Comparison of ENCODE assay signal across 8 cellular contexts in the genomic region with DNA sequence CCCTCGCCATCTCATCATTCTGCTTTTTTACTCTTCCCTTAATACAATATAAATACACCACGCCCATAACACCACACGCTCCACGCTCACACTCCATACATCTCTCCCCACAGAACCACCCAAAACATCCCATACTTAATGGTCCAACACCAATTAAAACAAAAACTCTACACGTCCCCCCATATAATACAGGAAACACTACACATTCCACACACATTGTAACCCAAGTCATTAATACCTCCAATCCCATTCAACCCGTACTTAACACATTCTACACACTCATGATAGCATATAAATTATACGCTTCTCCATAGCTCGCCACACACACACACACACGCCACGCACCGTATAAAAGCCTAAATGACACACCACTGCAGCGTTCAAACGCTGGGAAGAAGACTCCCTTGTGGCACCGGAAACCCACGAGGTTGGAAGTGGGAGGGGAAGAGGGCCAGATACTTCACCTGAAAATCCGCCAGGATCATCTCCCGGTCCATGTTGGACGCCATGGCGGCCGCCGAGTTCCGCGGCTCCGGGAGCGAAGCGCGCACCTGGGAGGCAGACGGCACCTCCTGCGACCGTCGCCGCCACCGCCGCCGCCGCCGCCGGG. TPM values are rescaled to one million over a fixed set of nuclear protein-coding genes. Genes with fewer than 3 reads are reported as not detected.
A peak's percentile ranks its signal among the peaks of the same experiment; 100 is the strongest.
DNase-seq lines count a peak whose midpoint lies in the region; ATAC-seq, FAIRE-seq and TF ChIP-seq lines count a peak whose summit lies in the region.

No MANE protein-coding gene starts in this region.

- peak overlapping the region; percentile 67 for H3K27ac ChIP-seq in foreskin keratinocyte
- peak overlapping the region; percentile 73 for H3K27ac ChIP-seq in parathyroid adenoma

- H3K9me3 Mint-ChIP-seq in activated CD4-positive, alpha-beta memory T cell treated with anti-CD3 and anti-CD28 coated beads, Interleukin-2, amount 10 ng/mL, durations not matched to agents 7 days and 5 days, result no peaks in the 10 kb centered on the region

- peaks cover 8% of the 10 kb centered on the region for H3K79me2 ChIP-seq in parathyroid adenoma

- no peak for DNase-seq in BE2C
- DNase-seq in GM12891 (ENCODE audit: insufficient read length, low spot score), result no peak
- no peak for DNase-seq in Jurkat, Clone E6-1 (ENCODE audit: low read depth, low spot score)
- DNase-seq in activated CD4-positive, alpha-beta memory T cell treated with anti-CD3 and anti-CD28 coated beads, Interleukin-2, amount 10 ng/mL, durations not matched to agents 7 days and 5 days, result no peak
- peak; percentile 27 to 43 for DNase-seq in foreskin keratinocyte
- no peak for DNase-seq in 8988T

- FAIRE-seq in GM12891 (lab: Jason Lieb, UNC), result peak; percentile 9

- H3K4me3 Mint-ChIP-seq in activated CD4-positive, alpha-beta memory T cell treated with anti-CD3 and anti-CD28 coated beads, Interleukin-2, amount 10 ng/mL, durations not matched to agents 7 days and 5 days, result peak overlapping the region; percentile 88

- H3K36me3 Mint-ChIP-seq in activated CD4-positive, alpha-beta memory T cell treated with anti-CD3 and anti-CD28 coated beads, Interleukin-2, amount 10 ng/mL, durations not matched to agents 7 days and 5 days (ENCODE audit: low read depth), result peaks cover 5% of the 10 kb centered on the region

- H3K4me3 ChIP-seq in BE2C (ENCODE audit: low read depth, low read length), result peak overlapping the region; percentile 90
- H3K4me3 ChIP-seq in Jurkat, Clone E6-1 (ENCODE audit: low read length), result peak overlapping the region; percentile 96
- H3K4me3 ChIP-seq in parathyroid adenoma (ENCODE audit: low read depth, low read length), result peak overlapping the region; percentile 82

- H3K9ac ChIP-seq in parathyroid adenoma, result peak overlapping the region; percentile 28

- peak overlapping the region; percentile 84 for H3K4me2 ChIP-seq in parathyroid adenoma (ENCODE audit: low read length)

- TF ChIP-seq CTCF in BE2C (IDR thresholded peaks at IDR 0.05; ENCODE audit: low read depth, low read length), result no peak
- no peak for TF ChIP-seq CTCF in foreskin keratinocyte (conservative IDR thresholded peaks at IDR 0.05)
- no peak for TF ChIP-seq CTCF in parathyroid adenoma (IDR thresholded peaks at IDR 0.05)

- H3K36me3 ChIP-seq in BE2C, result no peaks in the 10 kb centered on the region
- no peaks in the 10 kb centered on the region for H3K36me3 ChIP-seq in parathyroid adenoma (ENCODE audit: control insufficient read depth, insufficient read depth, low read length)

- H3K4me1 ChIP-seq in BE2C, result no peaks in the 10 kb centered on the region
- peaks cover 20% of the 10 kb centered on the region for H3K4me1 ChIP-seq in foreskin keratinocyte
- no peaks in the 10 kb centered on the region for H3K4me1 ChIP-seq in parathyroid adenoma

- ATAC-seq in foreskin keratinocyte (peak; percentile 62), HG02678 (IDR thresholded peaks at IDR 0.05; ENCODE audit: unreplicated experiment) (no peak)

- POLR2A ChIA-PET in activated CD4-positive, alpha-beta memory T cell treated with anti-CD3 and anti-CD28 coated beads, Interleukin-2, amount 10 ng/mL, durations not matched to agents 7 days and 5 days (lab: Charles Lee), result interaction anchor here (3.5 to 3.8 kb wide), 2 partner anchors 10 to 18 kb away, joined by 53 to 150 read pairs; a partner anchor contains a TSS

- H3K27me3 ChIP-seq in BE2C (no peaks in the 10 kb centered on the region), foreskin keratinocyte (no peaks in the 10 kb centered on the region), parathyroid adenoma (ENCODE audit: control insufficient read depth, insufficient read depth, low read length) (no peaks in the 10 kb centered on the region)

- no peaks in the 10 kb centered on the region for H3K9me3 ChIP-seq in BE2C
- H3K9me3 ChIP-seq in parathyroid adenoma (ENCODE audit: control insufficient read depth, low read length), result no peaks in the 10 kb centered on the region

- peaks cover 3% of the 10 kb centered on the region for H3K27me3 Mint-ChIP-seq in activated CD4-positive, alpha-beta memory T cell treated with anti-CD3 and anti-CD28 coated beads, Interleukin-2, amount 10 ng/mL, durations not matched to agents 7 days and 5 days

- peaks cover 21% of the 10 kb centered on the region for H3K4me1 Mint-ChIP-seq in activated CD4-positive, alpha-beta memory T cell treated with anti-CD3 and anti-CD28 coated beads, Interleukin-2, amount 10 ng/mL, durations not matched to agents 7 days and 5 days

- CTCF ChIA-PET in activated CD4-positive, alpha-beta memory T cell treated with anti-CD3 and anti-CD28 coated beads, Interleukin-2, amount 10 ng/mL, durations not matched to agents 7 days and 5 days (lab: Charles Lee), result interaction anchor here (0.8 to 4.2 kb wide), 7 partner anchors 10 to 86 kb away, joined by 3 to 30 read pairs (median 5); a partner anchor contains a TSS

- peak overlapping the region; percentile 75 for H2AFZ ChIP-seq in parathyroid adenoma

- peak overlapping the region; percentile 81 for H3K27ac Mint-ChIP-seq in activated CD4-positive, alpha-beta memory T cell treated with anti-CD3 and anti-CD28 coated beads, Interleukin-2, amount 10 ng/mL, durations not matched to agents 7 days and 5 days

- TF ChIP-seq POLR2A in GM12891 (IDR thresholded peaks at IDR 0.05; ENCODE audit: low read depth, low read length), result no peak

TF ChIP-seq in GM12891, 5 proteins besides CTCF, POLR2A, EP300 and RAD21:
- TF ChIP-seq SPI1 (IDR thresholded peaks at IDR 0.05; ENCODE audit: low read depth, low read length), result no peak
- TF ChIP-seq TAF1 (IDR thresholded peaks at IDR 0.05; ENCODE audit: low read depth, low read length), result no peak
- no peak for TF ChIP-seq PAX5 (IDR thresholded peaks at IDR 0.05; ENCODE audit: insufficient read depth, low read length, severe bottlenecking)
- no peak for TF ChIP-seq POU2F2 (IDR thresholded peaks at IDR 0.05; ENCODE audit: low read depth, low read length)
- TF ChIP-seq POLR2AphosphoS5 (IDR thresholded peaks at IDR 0.05; ENCODE audit: low read depth, low read length), result no peak

RNA-seq across cellular contexts. Expression of a gene that starts 0.7 kb away (rescaled TPM):
- 29.0 TPM for polyA plus RNA-seq in BE2C (2012; ENCODE audit: insufficient read depth, insufficient read length, low read depth)
- 62.2 TPM for polyA plus RNA-seq in GM12891 (2012; ENCODE audit: low read depth, missing spikeins)
- 135 TPM for polyA plus RNA-seq in Jurkat, Clone E6-1 (2012; ENCODE audit: insufficient read depth, insufficient read length)
- total RNA-seq in activated CD4-positive, alpha-beta memory T cell treated with anti-CD3 and anti-CD28 coated beads, Interleukin-2, amount 10 ng/mL, durations not matched to agents 7 days and 5 days, result 10 to 100 TPM; 71.3 to 75.1 TPM
- 67.1 and 68.7 TPM in 2 replicates for total RNA-seq in foreskin keratinocyte
- polyA plus RNA-seq in foreskin keratinocyte, result 45.4 and 53.3 TPM in 2 replicates

RNA-seq across cellular contexts. Expression of a gene that starts 10.6 kb away (rescaled TPM):
- 60.6 TPM for polyA plus RNA-seq in BE2C (2012; ENCODE audit: insufficient read depth, insufficient read length, low read depth)
- polyA plus RNA-seq in GM12891 (2012; ENCODE audit: low read depth, missing spikeins), result 27.9 TPM
- polyA plus RNA-seq in Jurkat, Clone E6-1 (2012; ENCODE audit: insufficient read depth, insufficient read length), result 94.3 TPM
- total RNA-seq in activated CD4-positive, alpha-beta memory T cell treated with anti-CD3 and anti-CD28 coated beads, Interleukin-2, amount 10 ng/mL, durations not matched to agents 7 days and 5 days, result 10 to 100 TPM; 53.1 to 56.1 TPM
- 2.6 and 3.3 TPM in 2 replicates for total RNA-seq in foreskin keratinocyte
- 2.5 and 3.2 TPM in 2 replicates for polyA plus RNA-seq in foreskin keratinocyte

Comparison
In these comparisons a context has a peak if more than half of its experiments do, and no peak if none do; other contexts are left out.
1. DNase-seq: peak in foreskin keratinocyte (2 of 2); none in BE2C (single experiment), GM12891 (single experiment), Jurkat, Clone E6-1 (single experiment), activated CD4-positive, alpha-beta memory T cell treated with anti-CD3 and anti-CD28 coated beads, Interleukin-2, amount 10 ng/mL, durations not matched to agents 7 days and 5 days (single experiment) and 8988T (single experiment).
2. RNA of a gene that starts 10.6 kb away (total RNA-seq): 53.1 to 56.1 TPM in activated CD4-positive, alpha-beta memory T cell treated with anti-CD3 and anti-CD28 coated beads, Interleukin-2, amount 10 ng/mL, durations not matched to agents 7 days and 5 days; 2.6 to 3.3 TPM in foreskin keratinocyte; every median in the first group is over 10 times any median in the second.
3. Peak in every context shown above with its lines, with median percentiles within 50 percentile points of each other: H3K4me3 ChIP-seq.